ENCODE assay signal across 9 cellular contexts in the genomic region with DNA sequence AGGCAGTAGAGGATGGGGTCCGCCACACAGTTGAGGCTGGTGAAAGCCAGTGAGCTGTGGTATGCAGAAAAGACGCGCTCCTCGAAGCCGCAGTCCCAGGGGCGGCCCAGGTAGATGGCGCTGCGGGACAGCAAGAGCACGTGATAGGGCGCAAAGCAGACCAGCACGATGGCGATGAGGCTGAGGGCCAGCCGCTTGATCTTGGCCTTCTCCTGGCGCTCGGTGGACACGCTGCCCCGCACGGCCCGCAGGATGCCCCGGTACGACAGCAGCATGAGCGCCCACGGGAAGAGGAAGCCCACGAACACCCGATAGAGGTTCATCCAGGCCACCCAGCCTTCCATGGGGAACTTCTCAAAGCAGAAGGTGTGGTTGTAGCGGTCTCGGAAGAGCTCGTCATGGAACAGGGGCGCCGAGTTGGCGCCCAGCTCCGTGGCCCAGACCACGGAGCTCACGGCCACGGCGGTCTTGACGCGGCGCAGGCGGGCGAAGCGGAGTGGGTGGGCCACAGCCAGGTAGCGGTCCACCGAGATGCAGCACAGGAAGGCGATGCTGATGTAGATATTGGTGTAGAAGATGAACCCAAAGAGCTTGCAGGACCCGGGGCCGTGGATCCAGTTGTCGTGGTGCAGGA. TPM values are rescaled to one million over a fixed set of nuclear protein-coding genes. Genes with fewer than 3 reads are reported as not detected.
DNase-seq lines count a peak whose midpoint lies in the region; ATAC-seq and TF ChIP-seq lines count a peak whose summit lies in the region.
"Had no signal": no experiment of that assay in that cellular context is flagged by ENCODE, and none has a peak within 500 bp of the region (broad histone marks: within the 10 kb centered on the region; RNA-seq: fewer than 3 reads in every experiment).

No MANE protein-coding gene starts in this region.

- no peak overlapping the region for H4K8ac ChIP-seq in H9 (replicated peaks; ENCODE audit: insufficient read length, low read depth, low read length)

- H3K36me3 Mint-ChIP-seq in H9 (ENCODE audit: insufficient read depth in 1 of 3, low read depth in 3 of 3), result no peaks in the 10 kb centered on the region

- H2AK5ac ChIP-seq in H9 (ENCODE audit: insufficient read length, low read length), result no peak overlapping the region

- H3K4me1 ChIP-seq in H9 (ENCODE audit: insufficient read depth, low read length) (no peaks in the 10 kb centered on the region), esophagus squamous epithelium (peaks cover 0 to 7% (median 0%) of the 10 kb centered on the region in 3 donors), sigmoid colon (no peaks in the 10 kb centered on the region)
- H3K4me1 ChIP-seq: HAP-1 had no signal

- no peak overlapping the region for H2BK5ac ChIP-seq in H9 (ENCODE audit: insufficient read length, low read length)

- no peaks in the 10 kb centered on the region for H3K79me2 ChIP-seq in H9 (ENCODE audit: insufficient read depth, low read length)

- H4K5ac ChIP-seq in H9 (ENCODE audit: insufficient read length, low read depth, low read length), result no peak overlapping the region

- H3K23me2 ChIP-seq in H9 (ENCODE audit: insufficient read length, low read depth, low read length, poor library complexity, severe bottlenecking), result no peaks in the 10 kb centered on the region

- ATAC-seq in GM21360 (IDR thresholded peaks at IDR 0.05; ENCODE audit: unreplicated experiment), result no peak

- H3K14ac ChIP-seq in H9 (ENCODE audit: insufficient read depth, low read length), result no peak overlapping the region

- WGBS in H9 (ENCODE audit: extremely low coverage, insufficient read length, low lambda C conversion rate), result no CpG with 5 or more reads among the region's 48 CpGs
- 55 to 64% methylated on average over 34 of the region's 48 CpGs for WGBS in esophagus squamous epithelium, 2 donors
- WGBS in sigmoid colon, 2 donors, result 48 to 49% methylated on average over 48 of the region's 48 CpGs

- peaks cover 49% of the 10 kb centered on the region for H3K27me3 Mint-ChIP-seq in H9 (ENCODE audit: low read depth)

- H3K4ac ChIP-seq in H9 (ENCODE audit: low read depth, low read length), result no peak overlapping the region

- no peak overlapping the region for H2BK15ac ChIP-seq in H9 (ENCODE audit: low read depth, low read length)

- peak overlapping the region in 1 of 2 experiments; percentile 17; a peak in 1 of 5 replicates for H3K4me3 Mint-ChIP-seq in H9

- no peak overlapping the region for H2BK120ac ChIP-seq in H9 (ENCODE audit: low read depth, low read length, poor library complexity, severe bottlenecking)

- H3K4me3 ChIP-seq in WERI-Rb-1 (ENCODE audit: low read depth, low read length) (no peak overlapping the region), esophagus squamous epithelium (no peak overlapping the region), sigmoid colon (no peak overlapping the region)
- H3K4me3 ChIP-seq: HAP-1 had no signal

- H3K9ac ChIP-seq in H9 (ENCODE audit: extremely low read depth, insufficient read length, low read length), result no peak overlapping the region

- TF ChIP-seq CTCF in AG09319 (IDR thresholded peaks at IDR 0.05; ENCODE audit: low read depth, low read length) (peak; percentile 40), H9 (conservative IDR thresholded peaks at IDR 0.05) (peak; percentile 68), WERI-Rb-1 (IDR thresholded peaks at IDR 0.05; ENCODE audit: low read depth, low read length) (peak; percentile 71), esophagus squamous epithelium (IDR thresholded peaks at IDR 0.05) (peak in 5 of 6 experiments; percentile 33 to 69 (median 45)), sigmoid colon (IDR thresholded peaks at IDR 0.05) (no peak)

- H3K9me3 ChIP-seq in H9 (ENCODE audit: control insufficient read depth, low read depth, low read length) (no peaks in the 10 kb centered on the region), WERI-Rb-1 (ENCODE audit: severe bottlenecking) (no peaks in the 10 kb centered on the region), esophagus squamous epithelium (no peaks in the 10 kb centered on the region), sigmoid colon (no peaks in the 10 kb centered on the region)
- H3K9me3 ChIP-seq: HAP-1 had no signal

- H2BK20ac ChIP-seq in H9 (ENCODE audit: low read depth, low read length, poor library complexity, severe bottlenecking), result no peak overlapping the region

- TF ChIP-seq POLR2A in esophagus squamous epithelium (IDR thresholded peaks at IDR 0.05), result no peak
- no peak for TF ChIP-seq POLR2A in sigmoid colon (IDR thresholded peaks at IDR 0.05)

- H3K18ac ChIP-seq in H9 (ENCODE audit: insufficient read length, low read depth, low read length), result peak overlapping the region; percentile 2

- no peak for TF ChIP-seq EP300 in sigmoid colon (IDR thresholded peaks at IDR 0.05)

- H3K4me1 Mint-ChIP-seq in H9, result peaks cover 2 to 13% of the 10 kb centered on the region in 2 experiments; a peak in 3 of 4 replicates

- intact Hi-C loops in esophagus squamous epithelium (cut with DNase I), result no loop called here
- intact Hi-C loops in sigmoid colon (cut with DNase I), result no loop called here

- no peaks in the 10 kb centered on the region for H4K20me1 ChIP-seq in H9 (ENCODE audit: control insufficient read depth, insufficient read depth, insufficient read length)

- no peak overlapping the region for H3K27ac ChIP-seq in H9 (ENCODE audit: insufficient read length, low read depth, low read length)
- H3K27ac ChIP-seq in WERI-Rb-1, result no peak overlapping the region
- H3K27ac ChIP-seq in esophagus squamous epithelium, result no peak overlapping the region
- H3K27ac ChIP-seq in sigmoid colon, result no peak overlapping the region

- no peak overlapping the region for H4K91ac ChIP-seq in H9 (ENCODE audit: insufficient read length, low read depth, low read length)

- peaks cover 6% of the 10 kb centered on the region; the same call in 1 of the 2 replicates for H3K27me3 ChIP-seq in H9 (ENCODE audit: insufficient read depth, low read length)
- no peaks in the 10 kb centered on the region for H3K27me3 ChIP-seq in WERI-Rb-1 (ENCODE audit: insufficient read depth, low read depth, severe bottlenecking)
- H3K27me3 ChIP-seq in esophagus squamous epithelium, result peaks cover 0 to 59% (median 0%) of the 10 kb centered on the region in 4 donors
- peaks cover 0 to 55% (median 30%) of the 10 kb centered on the region in 3 donors for H3K27me3 ChIP-seq in sigmoid colon

- H3K27ac Mint-ChIP-seq in H9, result no peak overlapping the region

- peaks cover 0 to 6% of the 10 kb centered on the region in 2 experiments; a peak in 2 of 5 replicates for H3K9me3 Mint-ChIP-seq in H9

- no peak overlapping the region for H3T11ph ChIP-seq in H9 (ENCODE audit: low read length)

- H3K36me3 ChIP-seq in WERI-Rb-1 (no peaks in the 10 kb centered on the region), esophagus squamous epithelium (no peaks in the 10 kb centered on the region), sigmoid colon (no peaks in the 10 kb centered on the region)
- H3K36me3 ChIP-seq: HAP-1 had no signal

- DNase-seq in AG09319 (ENCODE audit: extremely low read depth, low read depth) (no peak), H9 (peak; percentile 89), WERI-Rb-1 (peak; percentile 58), esophagus squamous epithelium (lab: John Stamatoyannopoulos, UW) (no peak), retina (peak; percentile 45), SW 1271 (lab: John Stamatoyannopoulos, UW) (no peak), sigmoid colon (no peak)

- no peak overlapping the region for H2AFZ ChIP-seq in H9 (ENCODE audit: low read length)

- no peak overlapping the region for H3K56ac ChIP-seq in H9 (ENCODE audit: insufficient read length, low read depth, low read length)

- no peaks in the 10 kb centered on the region for H3K79me1 ChIP-seq in H9 (ENCODE audit: insufficient read depth, low read depth, low read length, poor library complexity, severe bottlenecking)

- H2BK12ac ChIP-seq in H9 (ENCODE audit: insufficient read length, low read depth, low read length), result no peak overlapping the region

- H3K4me2 ChIP-seq in H9 (ENCODE audit: insufficient read depth, insufficient read length, low read length), result no peak overlapping the region

- no peak overlapping the region for H3K23ac ChIP-seq in H9 (ENCODE audit: insufficient read length, low read depth, low read length)

RNA-seq across cellular contexts. Expression of a gene that starts 6.5 kb away (rescaled TPM):
- 13.0 and 14.7 TPM in 2 replicates for total RNA-seq in H9 (2021)
- 10 to 100 TPM in 2 of 4 donors, 1 to 10 TPM in 2; 4.7 to 12.4 (median 10.1) TPM for total RNA-seq in esophagus squamous epithelium
- 1 to 10 TPM; 5.4 to 9.9 (median 8.1) TPM for total RNA-seq in sigmoid colon
- polyA plus RNA-seq in sigmoid colon, result 10 to 100 TPM in 1 of 3 donors, 1 to 10 TPM in 2; 3.0 to 11.3 (median 4.4) TPM

RNA-seq across cellular contexts. Expression of a gene that starts 10.9 kb away (rescaled TPM):
- total RNA-seq in H9 (2021), result 0.07 TPM in 1 of 2 replicates, not detected in the other
- 1 to 10 TPM in 3 of 4 donors, under 1 TPM in 1; 0.76 to 1.4 (median 1.2) TPM for total RNA-seq in esophagus squamous epithelium
- total RNA-seq in sigmoid colon, result 1 to 10 TPM in 1 of 4 donors, under 1 TPM in 3; 0.55 to 1.9 (median 0.85) TPM
- 1 to 10 TPM in 2 of 3 donors, under 1 TPM in 1; 0.46 to 1.8 (median 1.8) TPM for polyA plus RNA-seq in sigmoid colon

RNA-seq across cellular contexts. Expression of a gene that starts 48.1 kb away (rescaled TPM):
- total RNA-seq in H9 (2021) (19.1 and 22.6 TPM in 2 replicates), esophagus squamous epithelium (100 to 1,000 TPM in 1 of 4 donors, 10 to 100 TPM in 3; 38.6 to 617 (median 58.3) TPM), sigmoid colon (10 to 100 TPM; 10.4 to 34.6 (median 14.7) TPM)
- 10 to 100 TPM; 40.2 to 75.6 (median 40.5) TPM for polyA plus RNA-seq in sigmoid colon

Comparison
In these comparisons a context has a peak if more than half of its experiments do, and no peak if none do; other contexts are left out.
1. DNase-seq: peak in H9 (single experiment), WERI-Rb-1 (single experiment) and retina (single experiment); none in AG09319 (single experiment), esophagus squamous epithelium (single experiment), SW 1271 (0 of 2) and sigmoid colon (single experiment).
2. CTCF ChIP-seq: peak in AG09319 (single experiment), H9 (single experiment), WERI-Rb-1 (single experiment) and esophagus squamous epithelium (5 of 6); none in sigmoid colon (0 of 4).